1 cellular context compared by ENCODE assay signal in the genomic region with DNA sequence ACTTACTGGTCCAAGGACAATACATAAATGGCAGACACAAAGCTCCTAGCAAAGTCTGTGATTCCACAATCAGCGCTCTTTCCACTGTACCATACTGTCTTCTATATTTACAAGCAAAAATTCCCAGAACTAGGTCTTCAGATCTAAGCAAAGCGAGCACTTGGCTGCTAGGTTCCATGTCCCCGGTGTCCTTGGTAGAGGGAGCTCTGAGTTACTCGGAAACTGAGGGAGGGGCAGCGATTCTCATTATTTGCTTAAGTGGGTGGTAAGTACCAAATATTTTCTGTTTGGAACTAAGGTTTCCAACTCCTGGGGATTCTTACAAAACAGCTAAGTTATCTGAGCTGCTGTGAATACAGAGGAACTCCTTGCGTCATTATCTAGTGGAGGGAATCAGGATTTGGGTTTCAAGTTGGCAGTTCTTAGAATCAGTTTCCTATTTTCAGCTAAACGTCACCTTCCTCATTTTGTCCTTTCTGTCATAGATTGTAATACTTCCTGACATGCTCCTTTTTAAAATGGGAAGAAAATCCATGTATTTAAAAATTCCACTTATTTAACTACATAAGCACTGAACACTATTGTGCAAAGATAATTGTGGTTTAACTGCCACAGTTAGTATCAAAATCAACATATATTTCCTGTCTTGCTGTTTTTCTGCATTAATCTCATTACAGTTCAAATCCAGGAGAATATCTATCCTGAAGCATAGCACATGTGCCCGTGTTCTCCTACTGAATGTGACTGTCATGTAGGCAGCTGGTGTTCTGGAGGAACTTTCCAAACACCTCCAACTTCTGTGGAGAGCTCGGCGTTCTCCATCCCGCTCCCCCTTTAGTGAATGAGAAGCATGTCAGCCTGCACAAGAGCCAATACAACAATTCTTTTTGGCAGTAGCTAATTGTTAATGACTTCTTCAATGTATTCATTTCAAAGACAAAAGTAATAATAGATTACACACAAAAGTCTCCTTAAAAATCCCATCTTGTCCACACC.
TF ChIP-seq lines count a peak whose summit lies in the region.

No MANE protein-coding gene starts in this region.

TF ChIP-seq in K562, 482 proteins besides CTCF, POLR2A, EP300 and RAD21 (continued from another document and continues in another):
- TF ChIP-seq, protein P1, sequence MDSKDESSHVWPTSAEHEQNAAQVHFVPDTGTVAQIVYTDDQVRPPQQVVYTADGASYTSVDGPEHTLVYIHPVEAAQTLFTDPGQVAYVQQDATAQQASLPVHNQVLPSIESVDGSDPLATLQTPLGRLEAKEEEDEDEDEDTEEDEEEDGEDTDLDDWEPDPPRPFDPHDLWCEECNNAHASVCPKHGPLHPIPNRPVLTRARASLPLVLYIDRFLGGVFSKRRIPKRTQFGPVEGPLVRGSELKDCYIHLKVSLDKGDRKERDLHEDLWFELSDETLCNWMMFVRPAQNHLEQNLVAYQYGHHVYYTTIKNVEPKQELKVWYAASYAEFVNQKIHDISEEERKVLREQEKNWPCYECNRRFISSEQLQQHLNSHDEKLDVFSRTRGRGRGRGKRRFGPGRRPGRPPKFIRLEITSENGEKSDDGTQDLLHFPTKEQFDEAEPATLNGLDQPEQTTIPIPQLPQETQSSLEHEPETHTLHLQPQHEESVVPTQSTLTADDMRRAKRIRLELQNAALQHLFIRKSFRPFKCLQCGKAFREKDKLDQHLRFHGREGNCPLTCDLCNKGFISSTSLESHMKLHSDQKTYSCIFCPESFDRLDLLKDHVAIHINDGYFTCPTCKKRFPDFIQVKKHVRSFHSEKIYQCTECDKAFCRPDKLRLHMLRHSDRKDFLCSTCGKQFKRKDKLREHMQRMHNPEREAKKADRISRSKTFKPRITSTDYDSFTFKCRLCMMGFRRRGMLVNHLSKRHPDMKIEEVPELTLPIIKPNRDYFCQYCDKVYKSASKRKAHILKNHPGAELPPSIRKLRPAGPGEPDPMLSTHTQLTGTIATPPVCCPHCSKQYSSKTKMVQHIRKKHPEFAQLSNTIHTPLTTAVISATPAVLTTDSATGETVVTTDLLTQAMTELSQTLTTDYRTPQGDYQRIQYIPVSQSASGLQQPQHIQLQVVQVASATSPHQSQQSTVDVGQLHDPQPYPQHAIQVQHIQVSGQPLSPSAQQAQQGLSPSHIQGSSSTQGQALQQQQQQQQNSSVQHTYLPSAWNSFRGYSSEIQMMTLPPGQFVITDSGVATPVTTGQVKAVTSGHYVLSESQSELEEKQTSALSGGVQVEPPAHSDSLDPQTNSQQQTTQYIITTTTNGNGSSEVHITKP (IDR thresholded peaks at IDR 0.05; ENCODE audit: partially characterized antibody), result peak; percentile 40
- TF ChIP-seq ZNF583 (CRISPR knock-in tag; IDR thresholded peaks at IDR 0.05) (no peak), SOX6 (IDR thresholded peaks at IDR 0.05) (0 out of 2 replicates have a peak, but pooled peaks have one; percentile 47), NBN (IDR thresholded peaks at IDR 0.05; ENCODE audit: low read depth) (no peak; the same call in 1 of the 2 replicates), HBP1 (CRISPR knock-in tag; IDR thresholded peaks at IDR 0.05) (no peak), E4F1 (CRISPR knock-in tag; IDR thresholded peaks at IDR 0.05; ENCODE audit: borderline replicate concordance) (no peak), FOXM1 (IDR thresholded peaks at IDR 0.05; ENCODE audit: low read depth) (0 out of 2 replicates have a peak, but pooled peaks have one; percentile 42), FOXM1 (CRISPR knock-in tag; IDR thresholded peaks at IDR 0.05; ENCODE audit: low read depth) (no peak), NFIC (IDR thresholded peaks at IDR 0.05) (no peak), ZBTB8A (IDR thresholded peaks at IDR 0.05; ENCODE audit: partially characterized antibody) (no peak), CREM (IDR thresholded peaks at IDR 0.05; ENCODE audit: low read depth) (peak; percentile 65), ZNF431 (CRISPR knock-in tag; IDR thresholded peaks at IDR 0.05) (no peak), CBX8 (IDR thresholded peaks at IDR 0.05; ENCODE audit: borderline replicate concordance, extremely low read depth, low read depth, low read length, poor library complexity, severe bottlenecking) (no peak), MEF2A (IDR thresholded peaks at IDR 0.05; ENCODE audit: control insufficient read depth, low read depth, low read length) (peak; percentile 14; the same call in 1 of the 2 replicates), NEUROD1 (IDR thresholded peaks at IDR 0.05; ENCODE audit: borderline replicate concordance, low read depth, low read length, partially characterized antibody) (no peak), MTF1 (CRISPR knock-in tag; IDR thresholded peaks at IDR 0.05; ENCODE audit: borderline replicate concordance) (no peak), SMARCE1 (IDR thresholded peaks at IDR 0.05) (peak; percentile 48), ATF1 (CRISPR knock-in tag; IDR thresholded peaks at IDR 0.05) (no peak), ATF1 (tag; IDR thresholded peaks at IDR 0.05) (peak; percentile 41; the same call in 1 of the 2 replicates), HDGF (IDR thresholded peaks at IDR 0.05) (no peak), REST (CRISPR knock-in tag; IDR thresholded peaks at IDR 0.05; ENCODE audit: low read depth) (no peak), JUND (IDR thresholded peaks at IDR 0.05; ENCODE audit: borderline replicate concordance, low read depth, low read length) (peak; percentile 49; the same call in 1 of the 2 replicates), JUND (tag; IDR thresholded peaks at IDR 0.05; ENCODE audit: borderline replicate concordance, low read depth, low read length) (peak; percentile 70; the same call in 1 of the 3 replicates), FOXP4 (CRISPR knock-in tag; IDR thresholded peaks at IDR 0.05; ENCODE audit: borderline replicate concordance) (no peak), TFE3 (CRISPR knock-in tag; IDR thresholded peaks at IDR 0.05) (no peak), NCOA2 (IDR thresholded peaks at IDR 0.05; ENCODE audit: partially characterized antibody in 2 of 2) (no peak), ZKSCAN3 (CRISPR knock-in tag; IDR thresholded peaks at IDR 0.05) (no peak), BRF1 (IDR thresholded peaks at IDR 0.05; ENCODE audit: borderline replicate concordance, extremely low read depth, insufficient read length) (no peak), SRSF1 (IDR thresholded peaks at IDR 0.05; ENCODE audit: low read depth, low read length) (no peak), TRIM24 (IDR thresholded peaks at IDR 0.05) (peak in 1 of 2 experiments; percentile 25; a peak in 1 of 4 replicates), ZNF224 (CRISPR knock-in tag; IDR thresholded peaks at IDR 0.05) (no peak), TRIM28 (IDR thresholded peaks at IDR 0.05) (no peak), YY1 (IDR thresholded peaks at IDR 0.05; ENCODE audit: borderline replicate concordance in 1 of 3, control insufficient read depth in 1 of 3, extremely low read depth in 1 of 3, insufficient read depth in 3 of 3, insufficient read length in 1 of 3, insufficient replicate concordance in 2 of 3, low read depth in 1 of 3, low read length in 2 of 3) (peak in 1 of 3 experiments; percentile 16), GTF2E2 (tag; IDR thresholded peaks at IDR 0.05) (no peak)
